ENCODE assay signal across 22 cellular contexts in genomic region chr17:69144621-69145255, GRCh38. TPM values are rescaled to one million over a fixed set of nuclear protein-coding genes. Genes with fewer than 3 reads are reported as not detected.
A peak's percentile ranks its signal among the peaks of the same experiment; 100 is the strongest.
DNase-seq lines count a peak whose midpoint lies in the region; ATAC-seq, FAIRE-seq and TF ChIP-seq lines count a peak whose summit lies in the region.
"Had no signal": no experiment of that assay in that cellular context is flagged by ENCODE, and none has a peak within 500 bp of the region (broad histone marks: within the 10 kb centered on the region; RNA-seq: fewer than 3 reads in every experiment).

No MANE protein-coding gene starts in this region.

- no peaks in the 10 kb centered on the region for H3K9me3 ChIP-seq in osteoblast (ENCODE audit: low read depth, low read length)
- H3K9me3 ChIP-seq: A549, BE2C had no signal

- TF ChIP-seq CTCF in GM12865 (IDR thresholded peaks at IDR 0.05; ENCODE audit: insufficient read depth, low read depth, low read length, missing control alignments), result no peak
- TF ChIP-seq CTCF in choroid plexus epithelial cell (conservative IDR thresholded peaks at IDR 0.05; ENCODE audit: low read depth, low read length), result no peak
- no peak for TF ChIP-seq CTCF in osteoblast (IDR thresholded peaks at IDR 0.05; ENCODE audit: extremely low read depth, low read depth, low read length)

- H3K27me3 ChIP-seq in osteoblast (ENCODE audit: insufficient read depth, low read length), result no peaks in the 10 kb centered on the region
- H3K27me3 ChIP-seq: BE2C had no signal

- peaks cover 17% of the 10 kb centered on the region for H3K4me1 ChIP-seq in osteoblast (ENCODE audit: insufficient read depth, low read length)
- H3K4me1 ChIP-seq: BE2C had no signal

- ATAC-seq in HG02610 (IDR thresholded peaks at IDR 0.05; ENCODE audit: unreplicated experiment), result peak; percentile 53
- ATAC-seq: A549 had no signal

- H3K4me3 ChIP-seq in GM12865 (ENCODE audit: low read depth, low read length) (no peak overlapping the region), choroid plexus epithelial cell (ENCODE audit: low read depth, low read length) (no peak overlapping the region), osteoblast (ENCODE audit: insufficient read depth, low read length) (no peak overlapping the region)
- H3K4me3 ChIP-seq: A549 had no signal

- DNase-seq in GM12865 (ENCODE audit: low read depth), result peak; percentile 1
- peak; percentile 5 for DNase-seq in choroid plexus epithelial cell (ENCODE audit: low read depth)
- no peak for DNase-seq in osteoblast (ENCODE audit: insufficient read length, low spot score, missing footprints)
- no peak for DNase-seq in SIG-M5 treated with dmso at 0.1 percent for 504 hours (lab: John Stamatoyannopoulos, UW; ENCODE audit: unreplicated experiment)
- no peak for DNase-seq in GM19239 (ENCODE audit: insufficient read length, low spot score)
- no peak for DNase-seq in NCI-H510A (lab: John Stamatoyannopoulos, UW)
- DNase-seq: BE2C, EL, GF-D8, GOT3, HCEC 1CT, Karpas-422, NCI-H1694, NCI-H2081, NCI-H2171 treated with DMSO at 0.1 percent for 48 hours, NCI-H526, Right ventricle myocardium superior, SW 1271 had no signal

- no peak overlapping the region for H3K27ac ChIP-seq in osteoblast (ENCODE audit: low read depth, low read length)
- H3K27ac ChIP-seq: A549 had no signal

- no peaks in the 10 kb centered on the region for H3K36me3 ChIP-seq in osteoblast (ENCODE audit: insufficient read depth, low read length)
- H3K36me3 ChIP-seq: BE2C had no signal

- H3K4me2 ChIP-seq in osteoblast (ENCODE audit: insufficient read depth, low read length), result no peak overlapping the region
- H3K4me2 ChIP-seq: A549 had no signal

- H4K20me1 ChIP-seq in osteoblast (ENCODE audit: insufficient read depth, low read length), result no peaks in the 10 kb centered on the region

- FAIRE-seq in GM19239 (lab: Jason Lieb, UNC), result no peak
- FAIRE-seq: A549 had no signal

- H2AFZ ChIP-seq in osteoblast (ENCODE audit: low read length), result peak overlapping the region; percentile 21

- H3K79me2 ChIP-seq in osteoblast (ENCODE audit: insufficient read depth, low read length), result no peaks in the 10 kb centered on the region

RNA-seq across cellular contexts. Expression of gene ABCA6, which starts 3.0 kb away (rescaled TPM):
- 30.4 and 31.8 TPM in 2 replicates for total RNA-seq in osteoblast
- total RNA-seq: M059J, RPMI7951 had no signal

Comparison
In these comparisons a context has a peak if more than half of its experiments do, and no peak if none do; other contexts are left out.
1. DNase-seq: peak in GM12865 (single experiment) and choroid plexus epithelial cell (single experiment); none in osteoblast (single experiment), SIG-M5 treated with dmso at 0.1 percent for 504 hours (single experiment), GM19239 (single experiment) and NCI-H510A (single experiment).